8 cellular contexts compared by ENCODE assay signal in the genomic region with DNA sequence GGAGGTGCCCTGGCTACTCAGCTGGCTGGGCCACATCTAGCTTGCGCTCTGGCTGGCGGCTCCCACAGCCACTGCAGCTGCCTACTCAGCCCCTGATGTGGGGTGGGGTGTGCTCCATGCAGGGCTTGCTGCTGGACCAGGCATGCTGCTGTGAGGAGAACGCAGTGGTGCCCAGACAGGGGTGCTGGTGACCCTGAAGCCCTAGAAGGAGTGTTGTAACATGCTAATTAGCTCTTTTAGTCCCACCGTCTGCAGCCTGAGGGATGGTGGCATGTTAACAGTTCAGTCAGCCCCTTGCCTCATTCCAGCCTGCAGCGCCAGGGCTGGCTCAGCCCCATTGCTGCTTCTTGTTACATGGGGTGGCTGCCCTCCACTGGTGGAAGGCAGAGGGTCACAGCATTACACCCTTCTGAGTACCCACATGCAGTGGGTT.
DNase-seq lines count a peak whose midpoint lies in the region; ATAC-seq, FAIRE-seq and TF ChIP-seq lines count a peak whose summit lies in the region.

No MANE protein-coding gene starts in this region.

- H3K4me3 Mint-ChIP-seq in activated T-cell treated with anti-CD3 and anti-CD28 coated beads, Interleukin-2, amount 50 U/mL, for 24 hours: no peak overlapping the region
- H3K4me3 Mint-ChIP-seq in activated CD4-positive, alpha-beta T cell treated with anti-CD3 and anti-CD28 coated beads for 36 hours: no peak overlapping the region

- H3K56ac ChIP-seq in H1 (replicated peaks; ENCODE audit: insufficient read length, low read depth, low read length): no peak overlapping the region

- H3K79me1 ChIP-seq in H1 (ENCODE audit: low read depth, low read length): no peaks in the 10 kb centered on the region

- CTCF ChIA-PET in H1 (lab: Charles Lee; ENCODE audit: partially characterized antibody): interaction anchor here (0.7 to 1.4 kb wide), 23 partner anchors 9 to 762 kb away, joined by 3 to 12 read pairs (median 4); no protein-coding TSS in a partner anchor
- CTCF ChIA-PET in activated CD4-positive, alpha-beta T cell treated with anti-CD3 and anti-CD28 coated beads for 36 hours (lab: Charles Lee): no interaction called here

- no peak overlapping the region; the same call in 1 of the 2 replicates for H4K8ac ChIP-seq in H1 (ENCODE audit: extremely low read depth, insufficient read depth, low read length)

- H2BK20ac ChIP-seq in H1 (ENCODE audit: low read length): peak overlapping the region; percentile 66; the same call in 1 of the 2 replicates

- intact Hi-C loops in prostate gland (cut with DNase I): no loop called here
- intact Hi-C loops in activated CD4-positive, alpha-beta T cell treated with anti-CD3 and anti-CD28 coated beads for 36 hours (cut with DNase I, micrococcal nuclease): no loop called here

- H3K27ac ChIP-seq in H1 (ENCODE audit: low read depth, low read length): no peak overlapping the region
- no peak overlapping the region for H3K27ac ChIP-seq in prostate gland

- no peaks in the 10 kb centered on the region for H3K4me1 Mint-ChIP-seq in activated T-cell treated with anti-CD3 and anti-CD28 coated beads, Interleukin-2, amount 50 U/mL, for 24 hours (ENCODE audit: low read depth)
- H3K4me1 Mint-ChIP-seq in activated CD4-positive, alpha-beta T cell treated with anti-CD3 and anti-CD28 coated beads for 36 hours: no peaks in the 10 kb centered on the region

- TF ChIP-seq RAD21 in H1 (IDR thresholded peaks at IDR 0.05 in 1 of 2, conservative IDR thresholded peaks at IDR 0.05 in 1 of 2; ENCODE audit: low read depth in 2 of 2, low read length in 2 of 2): peak; percentile 91 to 95

- TF ChIP-seq EP300 in H1 (IDR thresholded peaks at IDR 0.05; ENCODE audit: borderline replicate concordance in 1 of 2, low read depth in 2 of 2, low read length in 2 of 2): no peak

- TF ChIP-seq CTCF in NB4 (IDR thresholded peaks at IDR 0.05; ENCODE audit: low read depth, low read length): no peak
- TF ChIP-seq CTCF in H1 (IDR thresholded peaks at IDR 0.05; ENCODE audit: control extremely low read depth in 1 of 3, insufficient read depth in 1 of 3, low read depth in 1 of 3, low read length in 3 of 3): peak; percentile 77 to 86 (median 79)
- TF ChIP-seq CTCF in prostate gland (IDR thresholded peaks at IDR 0.05): peak in 1 of 4 experiments; percentile 14

- POLR2A ChIA-PET in H1 (lab: Charles Lee; ENCODE audit: partially characterized antibody): no interaction called here
- POLR2A ChIA-PET in activated CD4-positive, alpha-beta T cell treated with anti-CD3 and anti-CD28 coated beads for 36 hours (lab: Charles Lee): no interaction called here

- H3K4ac ChIP-seq in H1 (replicated peaks; ENCODE audit: insufficient read length, low read depth, low read length): no peak overlapping the region

- peak overlapping the region; percentile 7; the same call in 1 of the 2 replicates for H2BK12ac ChIP-seq in H1 (ENCODE audit: low read depth, low read length)

- DNase-seq in GM03348 (ENCODE audit: low spot score): peak; percentile 1
- DNase-seq in NB4 (ENCODE audit: low read depth): peak; percentile 0
- DNase-seq in H1 (ENCODE audit: low read depth in 1 of 2, low spot score in 2 of 2): peak; percentile 71 to 78
- peak; percentile 6 for DNase-seq in prostate gland (ENCODE audit: low spot score)
- DNase-seq in activated T-cell treated with anti-CD3 and anti-CD28 coated beads, Interleukin-2, amount 50 U/mL, for 24 hours: no peak
- no peak for DNase-seq in activated CD4-positive, alpha-beta T cell treated with anti-CD3 and anti-CD28 coated beads for 36 hours
- DNase-seq in DMS153 (lab: John Stamatoyannopoulos, UW): no peak

- H3K36me3 ChIP-seq in H1 (ENCODE audit: control insufficient read depth in 2 of 4, insufficient read depth in 4 of 4, low read length in 3 of 4) (no peaks in the 10 kb centered on the region), prostate gland (no peaks in the 10 kb centered on the region)

- H3K14ac ChIP-seq in H1 (ENCODE audit: insufficient read length): no peak overlapping the region

- H3K23me2 ChIP-seq in H1 (ENCODE audit: low read depth, low read length): no peaks in the 10 kb centered on the region

- no peaks in the 10 kb centered on the region for H4K20me1 ChIP-seq in H1 (replicated peaks in 1 of 2; ENCODE audit: control insufficient read depth in 1 of 2, insufficient read depth in 2 of 2, low read length in 2 of 2)

- peak overlapping the region; percentile 24 to 35; a peak in 2 of 4 replicates for H3K4me2 ChIP-seq in H1 (ENCODE audit: insufficient read depth in 1 of 2, low read depth in 2 of 2, low read length in 2 of 2)

- peaks cover 23% of the 10 kb centered on the region for H3K9me3 Mint-ChIP-seq in activated T-cell treated with anti-CD3 and anti-CD28 coated beads, Interleukin-2, amount 50 U/mL, for 24 hours
- peaks cover 8% of the 10 kb centered on the region for H3K9me3 Mint-ChIP-seq in activated CD4-positive, alpha-beta T cell treated with anti-CD3 and anti-CD28 coated beads for 36 hours (ENCODE audit: low read depth)

- H3K9ac ChIP-seq in H1 (replicated peaks in 1 of 4; ENCODE audit: extremely low read depth in 1 of 4, low read depth in 3 of 4, low read length in 3 of 4): no peak overlapping the region

- no peaks in the 10 kb centered on the region for H3K27me3 Mint-ChIP-seq in activated T-cell treated with anti-CD3 and anti-CD28 coated beads, Interleukin-2, amount 50 U/mL, for 24 hours
- H3K27me3 Mint-ChIP-seq in activated CD4-positive, alpha-beta T cell treated with anti-CD3 and anti-CD28 coated beads for 36 hours: no peaks in the 10 kb centered on the region

- no peaks in the 10 kb centered on the region for H3K36me3 Mint-ChIP-seq in activated T-cell treated with anti-CD3 and anti-CD28 coated beads, Interleukin-2, amount 50 U/mL, for 24 hours (ENCODE audit: low read depth)
- no peaks in the 10 kb centered on the region for H3K36me3 Mint-ChIP-seq in activated CD4-positive, alpha-beta T cell treated with anti-CD3 and anti-CD28 coated beads for 36 hours (ENCODE audit: low read depth)

- FAIRE-seq in H1 (lab: Jason Lieb, UNC): peak; percentile 85

- no peak for TF ChIP-seq POLR2A in NB4 (IDR thresholded peaks at IDR 0.05; ENCODE audit: extremely low read depth, insufficient read length)
- no peak for TF ChIP-seq POLR2A in H1 (IDR thresholded peaks at IDR 0.05; ENCODE audit: control extremely low read depth in 1 of 2, low read depth in 2 of 2, low read length in 2 of 2)
- no peak for TF ChIP-seq POLR2A in prostate gland (IDR thresholded peaks at IDR 0.05)

- H3K79me2 ChIP-seq in H1 (ENCODE audit: control insufficient read depth in 1 of 2, insufficient read depth in 2 of 2, low read length in 2 of 2): no peaks in the 10 kb centered on the region

- no peaks in the 10 kb centered on the region for H3K27me3 ChIP-seq in H1 (replicated peaks in 1 of 4; ENCODE audit: control insufficient read depth in 3 of 4, extremely low read depth in 1 of 4, insufficient read depth in 3 of 4, low read length in 3 of 4)
- H3K27me3 ChIP-seq in prostate gland (replicated peaks; ENCODE audit: insufficient read depth): no peaks in the 10 kb centered on the region

- no peak overlapping the region for H3K27ac Mint-ChIP-seq in activated T-cell treated with anti-CD3 and anti-CD28 coated beads, Interleukin-2, amount 50 U/mL, for 24 hours
- no peak overlapping the region for H3K27ac Mint-ChIP-seq in activated CD4-positive, alpha-beta T cell treated with anti-CD3 and anti-CD28 coated beads for 36 hours

- no peak overlapping the region for H3K23ac ChIP-seq in H1 (ENCODE audit: insufficient read length)

- 48% methylated on average over 5 of the region's 5 CpGs; no CpG with 5 or more reads in 1 of the 2 experiments for WGBS in H1 (ENCODE audit: extremely low coverage in 1 of 2, insufficient coverage in 1 of 2, insufficient read length in 1 of 2, insufficient replicate concordance in 2 of 2, low coverage in 1 of 2, low lambda C conversion rate in 2 of 2, missing lambda C conversion rate in 1 of 2), 2 experiments
- 90% methylated on average over 5 of the region's 5 CpGs for WGBS in prostate gland

- no peaks in the 10 kb centered on the region for H3K9me3 ChIP-seq in H1 (ENCODE audit: insufficient read depth in 2 of 2, low read depth in 1 of 2, low read length in 1 of 2)
- H3K9me3 ChIP-seq in prostate gland: no peaks in the 10 kb centered on the region

- no peak overlapping the region for H2BK120ac ChIP-seq in H1 (replicated peaks; ENCODE audit: low read depth, low read length)

- peak overlapping the region; percentile 50 for H4K91ac ChIP-seq in H1 (replicated peaks; ENCODE audit: insufficient read length, low read length)

- no peak overlapping the region for H2BK15ac ChIP-seq in H1 (ENCODE audit: low read length)

- peak overlapping the region; percentile 99 for H2AFZ ChIP-seq in H1 (ENCODE audit: low read length)

- H2BK5ac ChIP-seq in H1 (ENCODE audit: low read depth, low read length): peak overlapping the region; percentile 54; the same call in 1 of the 2 replicates

- no peak overlapping the region; the same call in 1 of the 2 replicates for H3K18ac ChIP-seq in H1 (ENCODE audit: extremely low read depth, low read length)

- peaks cover 0 to 3% (median 2%) of the 10 kb centered on the region in 4 experiments; a peak in 2 of 7 replicates for H3K4me1 ChIP-seq in H1 (replicated peaks in 1 of 4; ENCODE audit: control insufficient read depth in 3 of 4, insufficient read depth in 4 of 4, low read length in 3 of 4)
- H3K4me1 ChIP-seq in prostate gland (replicated peaks): no peaks in the 10 kb centered on the region

- no peak for ATAC-seq in activated CD4-positive, alpha-beta T cell treated with anti-CD3 and anti-CD28 coated beads for 36 hours
- no peak for ATAC-seq in GM21786 (IDR thresholded peaks at IDR 0.05; ENCODE audit: unreplicated experiment)

- no peak overlapping the region for H4K5ac ChIP-seq in H1 (ENCODE audit: insufficient read length, low read depth, low read length)

- no peak overlapping the region for H2AK5ac ChIP-seq in H1 (ENCODE audit: low read depth, low read length)

- H3K4me3 ChIP-seq in NB4 (ENCODE audit: low read depth, low read length): no peak overlapping the region
- no peak overlapping the region for H3K4me3 ChIP-seq in H1 (ENCODE audit: extremely low read depth in 1 of 4, insufficient read depth in 2 of 4, low read depth in 3 of 4, low read length in 4 of 4)
- H3K4me3 ChIP-seq in prostate gland: no peak overlapping the region

TF ChIP-seq in H1, 55 proteins besides CTCF, POLR2A, EP300 and RAD21 (continues in another document):
- TF ChIP-seq CHD2 (IDR thresholded peaks at IDR 0.05; ENCODE audit: low read length) (0 out of 2 replicates have a peak, but pooled peaks have one; percentile 10), CEBPB (IDR thresholded peaks at IDR 0.05; ENCODE audit: low read depth, low read length) (peak; percentile 49; the same call in 1 of the 2 replicates), KDM1A (IDR thresholded peaks at IDR 0.05; ENCODE audit: borderline replicate concordance, low read length) (no peak), EGR1 (IDR thresholded peaks at IDR 0.05; ENCODE audit: borderline replicate concordance, low read depth, low read length) (no peak), ASH2L (IDR thresholded peaks at IDR 0.05; ENCODE audit: low read length) (peak; percentile 34), HDAC6 (IDR thresholded peaks at IDR 0.05; ENCODE audit: low read depth, low read length) (no peak), YY1 (IDR thresholded peaks at IDR 0.05; ENCODE audit: low read depth, low read length) (peak; percentile 50; the same call in 1 of the 2 replicates)

Comparison
In these comparisons a context has a peak if more than half of its experiments do, and no peak if none do; other contexts are left out.
1. DNase-seq: peak in GM03348 (single experiment), NB4 (single experiment), H1 (2 of 2) and prostate gland (single experiment); none in activated T-cell treated with anti-CD3 and anti-CD28 coated beads, Interleukin-2, amount 50 U/mL, for 24 hours (single experiment), activated CD4-positive, alpha-beta T cell treated with anti-CD3 and anti-CD28 coated beads for 36 hours (single experiment) and DMS153 (single experiment).